In genomic region chr2:30800159-30800558, GRCh38 we compare ENCODE assay signal across 15 cellular contexts. TPM values are rescaled to one million over a fixed set of nuclear protein-coding genes. Genes with fewer than 3 reads are reported as not detected.
DNase-seq lines count a peak whose midpoint lies in the region; ATAC-seq, FAIRE-seq and TF ChIP-seq lines count a peak whose summit lies in the region.
"Had no signal": no experiment of that assay in that cellular context is flagged by ENCODE, and none has a peak within 500 bp of the region (broad histone marks: within the 10 kb centered on the region; RNA-seq: fewer than 3 reads in every experiment).

No MANE protein-coding gene starts in this region.

- H2BK12ac ChIP-seq in H1 (ENCODE audit: low read depth, low read length): 0 out of 2 replicates have a peak overlapping the region, but pooled peaks have one; percentile 27

- TF ChIP-seq CTCF in heart left ventricle (IDR thresholded peaks at IDR 0.05): no peak
- TF ChIP-seq CTCF in H1 (IDR thresholded peaks at IDR 0.05; ENCODE audit: control extremely low read depth in 1 of 3, insufficient read depth in 1 of 3, low read depth in 1 of 3, low read length in 3 of 3): no peak
- no peak for TF ChIP-seq CTCF in vagina (IDR thresholded peaks at IDR 0.05)
- TF ChIP-seq CTCF in glutamatergic neuron (IDR thresholded peaks at IDR 0.05; ENCODE audit: partially characterized antibody, unreplicated experiment): no peak

- no peak overlapping the region for H2BK15ac ChIP-seq in H1 (ENCODE audit: low read length)

- no peak overlapping the region for H3K56ac ChIP-seq in H1 (replicated peaks; ENCODE audit: insufficient read length, low read depth, low read length)

- DNase-seq in NOMO-1 treated with DMSO at 0.1 percent for 48 hours (lab: John Stamatoyannopoulos, UW; ENCODE audit: unreplicated experiment) (peak; percentile 4), NOMO-1 treated with dmso at 0.1 percent for 144 hours (lab: John Stamatoyannopoulos, UW; ENCODE audit: unreplicated experiment) (no peak), heart left ventricle (no peak), right cardiac atrium (no peak), H1 (ENCODE audit: low read depth in 1 of 2, low spot score in 2 of 2) (no peak), vagina (ENCODE audit: extremely low spot score in 2 of 2) (peak; percentile 22 to 65), glutamatergic neuron (no peak)
- DNase-seq in naive thymus-derived CD8-positive, alpha-beta T cell: no peak
- DNase-seq: 8988T; CD4-positive, CD25-positive, alpha-beta regulatory T cell; DMS53 had no signal

- H3K9me3 ChIP-seq in heart left ventricle: no peaks in the 10 kb centered on the region
- no peaks in the 10 kb centered on the region for H3K9me3 ChIP-seq in right cardiac atrium (ENCODE audit: control insufficient read depth, low read length)
- no peaks in the 10 kb centered on the region for H3K9me3 ChIP-seq in H1 (ENCODE audit: insufficient read depth in 2 of 2, low read depth in 1 of 2, low read length in 1 of 2)
- no peaks in the 10 kb centered on the region for H3K9me3 ChIP-seq in vagina
- H3K9me3 ChIP-seq: BLaER1 treated with 17β-estradiol and CSF1 and Interleukin-3, amounts not matched to agents 10 nM and 100 nM had no signal

- H3K36me3 Mint-ChIP-seq in naive thymus-derived CD8-positive, alpha-beta T cell: no peaks in the 10 kb centered on the region
- H3K36me3 Mint-ChIP-seq in glutamatergic neuron (ENCODE audit: unreplicated experiment): no peaks in the 10 kb centered on the region
- H3K36me3 Mint-ChIP-seq: CD4-positive, CD25-positive, alpha-beta regulatory T cell had no signal

- H3K4me1 Mint-ChIP-seq in naive thymus-derived CD8-positive, alpha-beta T cell: peaks cover 4 to 15% (median 11%) of the 10 kb centered on the region in 4 donors
- H3K4me1 Mint-ChIP-seq in glutamatergic neuron (ENCODE audit: low read depth, unreplicated experiment): no peaks in the 10 kb centered on the region

- no peak overlapping the region for H3K14ac ChIP-seq in H1 (ENCODE audit: insufficient read length)

- no peak overlapping the region for H3K4me3 Mint-ChIP-seq in naive thymus-derived CD8-positive, alpha-beta T cell
- no peak overlapping the region for H3K4me3 Mint-ChIP-seq in glutamatergic neuron (ENCODE audit: unreplicated experiment)
- H3K4me3 Mint-ChIP-seq: CD4-positive, CD25-positive, alpha-beta regulatory T cell had no signal

- H3K27me3 ChIP-seq in heart left ventricle: peaks cover 0 to 4% (median 0%) of the 10 kb centered on the region in 9 donors
- no peaks in the 10 kb centered on the region for H3K27me3 ChIP-seq in right cardiac atrium (ENCODE audit: control insufficient read depth, insufficient read depth)
- no peaks in the 10 kb centered on the region for H3K27me3 ChIP-seq in H1 (replicated peaks in 1 of 4; ENCODE audit: control insufficient read depth in 3 of 4, extremely low read depth in 1 of 4, insufficient read depth in 3 of 4, low read length in 3 of 4)
- H3K27me3 ChIP-seq in vagina: no peaks in the 10 kb centered on the region

- CTCF ChIA-PET in H1 (lab: Charles Lee; ENCODE audit: partially characterized antibody): interaction anchor here (1.0 to 3.6 kb wide), 4 partner anchors 9 to 779 kb away, joined by 3 to 15 read pairs (median 4); no protein-coding TSS in a partner anchor

- FAIRE-seq in H1 (lab: Jason Lieb, UNC): no peak
- FAIRE-seq: H54, HTR-8/SVneo had no signal

- no peak for TF ChIP-seq EP300 in H1 (IDR thresholded peaks at IDR 0.05; ENCODE audit: borderline replicate concordance in 1 of 2, low read depth in 2 of 2, low read length in 2 of 2)

- no peak overlapping the region for H2BK5ac ChIP-seq in H1 (ENCODE audit: low read depth, low read length)

- H2BK20ac ChIP-seq in H1 (ENCODE audit: low read length): no peak overlapping the region

- 56 to 80% (median 76%) methylated on average over 5 of the region's 5 CpGs for WGBS in heart left ventricle, 4 donors
- 95% methylated on average over 5 of the region's 5 CpGs for WGBS in right cardiac atrium
- WGBS in H1 (ENCODE audit: extremely low coverage in 1 of 2, insufficient coverage in 1 of 2, insufficient read length in 1 of 2, insufficient replicate concordance in 2 of 2, low coverage in 1 of 2, low lambda C conversion rate in 2 of 2, missing lambda C conversion rate in 1 of 2), 2 experiments: 90% methylated on average over 5 of the region's 5 CpGs; no CpG with 5 or more reads in 1 of the 2 experiments

- H3K4me3 ChIP-seq in heart left ventricle: no peak overlapping the region
- H3K4me3 ChIP-seq in right cardiac atrium (ENCODE audit: low read length): no peak overlapping the region
- H3K4me3 ChIP-seq in H1 (ENCODE audit: extremely low read depth in 1 of 4, insufficient read depth in 2 of 4, low read depth in 3 of 4, low read length in 4 of 4): no peak overlapping the region
- H3K4me3 ChIP-seq in vagina: no peak overlapping the region
- H3K4me3 ChIP-seq: BLaER1 treated with 17β-estradiol and CSF1 and Interleukin-3, amounts not matched to agents 10 nM and 100 nM had no signal

- H2AFZ ChIP-seq in H1 (ENCODE audit: low read length): no peak overlapping the region

- H3K27ac Mint-ChIP-seq in naive thymus-derived CD8-positive, alpha-beta T cell: no peak overlapping the region
- H3K27ac Mint-ChIP-seq in glutamatergic neuron (ENCODE audit: unreplicated experiment): no peak overlapping the region
- H3K27ac Mint-ChIP-seq: CD4-positive, CD25-positive, alpha-beta regulatory T cell had no signal

- H3K4me1 ChIP-seq in heart left ventricle (peaks cover 0 to 17% (median 2%) of the 10 kb centered on the region in 12 donors), right cardiac atrium (ENCODE audit: control insufficient read depth, insufficient read depth, low read length) (no peaks in the 10 kb centered on the region), H1 (replicated peaks in 1 of 4; ENCODE audit: control insufficient read depth in 3 of 4, insufficient read depth in 4 of 4, low read length in 3 of 4) (peaks cover 2 to 13% (median 10%) of the 10 kb centered on the region in 4 experiments; a peak in 5 of 7 replicates), vagina (no peaks in the 10 kb centered on the region)

- peak overlapping the region; percentile 50 for H4K91ac ChIP-seq in H1 (replicated peaks; ENCODE audit: insufficient read length, low read length)

- no peaks in the 10 kb centered on the region for H3K79me2 ChIP-seq in H1 (ENCODE audit: control insufficient read depth in 1 of 2, insufficient read depth in 2 of 2, low read length in 2 of 2)

- H3K36me3 ChIP-seq in heart left ventricle (no peaks in the 10 kb centered on the region), H1 (ENCODE audit: control insufficient read depth in 2 of 4, insufficient read depth in 4 of 4, low read length in 3 of 4) (no peaks in the 10 kb centered on the region), vagina (no peaks in the 10 kb centered on the region)
- H3K36me3 ChIP-seq: BLaER1 treated with 17β-estradiol and CSF1 and Interleukin-3, amounts not matched to agents 10 nM and 100 nM had no signal

- H3K27me3 Mint-ChIP-seq in naive thymus-derived CD8-positive, alpha-beta T cell: peaks cover 0 to under 1% (median 0%) of the 10 kb centered on the region in 5 donors
- peaks cover 1% of the 10 kb centered on the region for H3K27me3 Mint-ChIP-seq in glutamatergic neuron (ENCODE audit: unreplicated experiment)

- no peak overlapping the region for H3K23ac ChIP-seq in H1 (ENCODE audit: insufficient read length)

- H3K23me2 ChIP-seq in H1 (ENCODE audit: low read depth, low read length): no peaks in the 10 kb centered on the region

- H3K18ac ChIP-seq in H1 (ENCODE audit: extremely low read depth, low read length): no peak overlapping the region

- no peak overlapping the region for H3K4me2 ChIP-seq in H1 (ENCODE audit: insufficient read depth in 1 of 2, low read depth in 2 of 2, low read length in 2 of 2)

- H3K4ac ChIP-seq in H1 (replicated peaks; ENCODE audit: insufficient read length, low read depth, low read length): no peak overlapping the region

- POLR2A ChIA-PET in H1 (lab: Charles Lee; ENCODE audit: partially characterized antibody): no interaction called here
- POLR2A ChIA-PET in naive thymus-derived CD8-positive, alpha-beta T cell (lab: Charles Lee): no interaction called here

- intact Hi-C loops in heart left ventricle (cut with DNase I): no loop called here
- intact Hi-C loops in right cardiac atrium (cut with DNase I): no loop called here
- intact Hi-C loops in vagina (cut with DNase I): no loop called here

- H2BK120ac ChIP-seq in H1 (replicated peaks; ENCODE audit: low read depth, low read length): no peak overlapping the region

- no peak overlapping the region for H4K8ac ChIP-seq in H1 (ENCODE audit: extremely low read depth, insufficient read depth, low read length)

- no peaks in the 10 kb centered on the region for H3K79me1 ChIP-seq in H1 (ENCODE audit: low read depth, low read length)

- no peak overlapping the region for H3K9ac ChIP-seq in H1 (replicated peaks in 1 of 4; ENCODE audit: extremely low read depth in 1 of 4, low read depth in 3 of 4, low read length in 3 of 4)
- H3K9ac ChIP-seq: BLaER1 treated with 17β-estradiol and CSF1 and Interleukin-3, amounts not matched to agents 10 nM and 100 nM had no signal

- H4K5ac ChIP-seq in H1 (ENCODE audit: insufficient read length, low read depth, low read length): no peak overlapping the region

- ATAC-seq in heart left ventricle: peak in 3 of 4 donors; percentile 44 to 73 (median 57)
- ATAC-seq in right cardiac atrium: no peak
- ATAC-seq in naive thymus-derived CD8-positive, alpha-beta T cell: no peak
- ATAC-seq: HCT116 had no signal

- H2AK5ac ChIP-seq in H1 (ENCODE audit: low read depth, low read length): no peak overlapping the region

- no peak for TF ChIP-seq RAD21 in H1 (IDR thresholded peaks at IDR 0.05 in 1 of 2, conservative IDR thresholded peaks at IDR 0.05 in 1 of 2; ENCODE audit: low read depth in 2 of 2, low read length in 2 of 2)

- H3K27ac ChIP-seq in heart left ventricle (no peak overlapping the region), right cardiac atrium (ENCODE audit: low read length) (no peak overlapping the region), H1 (ENCODE audit: low read depth, low read length) (no peak overlapping the region), vagina (no peak overlapping the region)
- H3K27ac ChIP-seq: BLaER1 treated with 17β-estradiol and CSF1 and Interleukin-3, amounts not matched to agents 10 nM and 100 nM had no signal

- no peaks in the 10 kb centered on the region for H4K20me1 ChIP-seq in H1 (replicated peaks in 1 of 2; ENCODE audit: control insufficient read depth in 1 of 2, insufficient read depth in 2 of 2, low read length in 2 of 2)
- H4K20me1 ChIP-seq: BLaER1 treated with 17β-estradiol and CSF1 and Interleukin-3, amounts not matched to agents 10 nM and 100 nM had no signal

- H3K9me3 Mint-ChIP-seq in naive thymus-derived CD8-positive, alpha-beta T cell: no peaks in the 10 kb centered on the region
- peaks cover 2% of the 10 kb centered on the region for H3K9me3 Mint-ChIP-seq in glutamatergic neuron (ENCODE audit: unreplicated experiment)
- H3K9me3 Mint-ChIP-seq: CD4-positive, CD25-positive, alpha-beta regulatory T cell had no signal

- TF ChIP-seq POLR2A in heart left ventricle (IDR thresholded peaks at IDR 0.05) (no peak), H1 (IDR thresholded peaks at IDR 0.05; ENCODE audit: control extremely low read depth in 1 of 2, low read depth in 2 of 2, low read length in 2 of 2) (no peak), vagina (IDR thresholded peaks at IDR 0.05) (no peak)

RNA-seq across cellular contexts. Expression of gene CAPN13, which starts 7.1 kb away (rescaled TPM):
- total RNA-seq in heart left ventricle: not detected
- not detected for polyA plus RNA-seq in heart left ventricle
- not detected for total RNA-seq in right cardiac atrium
- not detected for polyA plus RNA-seq in right cardiac atrium
- 0.94 and 2.4 TPM in 2 replicates for total RNA-seq in H1 (2021; fragmentation: NEBNext Ultra II Directional; extraction: Animal tissue kit (Norgen Biotek cat#: 25700))
- polyA plus RNA-seq in H1 (2011; rRNA removed): 1.5 and 2.4 TPM in 2 replicates
- polyA plus RNA-seq in H1 (2011; cell fraction: cytosol; rRNA removed): 1.4 TPM
- polyA plus RNA-seq in H1 (2011; cell fraction: nucleus; rRNA removed): 5.0 TPM
- polyA plus RNA-seq in H1 (2012, experiment 1 of 2): 0.88 to 2.3 TPM (median 1.9 TPM) in 4 replicates
- polyA plus RNA-seq in H1 (2012, experiment 2 of 2): 0.33 TPM
- 1.3 TPM for polyA plus RNA-seq in H1 (2013, experiment 1 of 2)
- polyA plus RNA-seq in H1 (2013, experiment 2 of 2): 0.98 TPM
- polyA minus RNA-seq in H1 (2011; rRNA and poly(A)+ RNA removed): 6.8 and 8.2 TPM in 2 replicates
- polyA minus RNA-seq in H1 (2011; cell fraction: cytosol; rRNA and poly(A)+ RNA removed): 0.95 TPM
- 12.0 TPM for polyA minus RNA-seq in H1 (2011; cell fraction: nucleus; rRNA and poly(A)+ RNA removed)
- total RNA-seq in vagina: not detected
- total RNA-seq in naive thymus-derived CD8-positive, alpha-beta T cell: not detected
- not detected for polyA plus RNA-seq in naive thymus-derived CD8-positive, alpha-beta T cell
- total RNA-seq in glutamatergic neuron (ENCODE audit: unreplicated experiment): not detected
- total RNA-seq: CD4-positive, CD25-positive, alpha-beta regulatory T cell had no signal
- polyA plus RNA-seq: CD4-positive, CD25-positive, alpha-beta regulatory T cell had no signal

Comparison
In these comparisons a context has a peak if more than half of its experiments do, and no peak if none do; other contexts are left out.
1. DNase-seq: peak in NOMO-1 treated with DMSO at 0.1 percent for 48 hours (single experiment) and vagina (2 of 2); none in NOMO-1 treated with dmso at 0.1 percent for 144 hours (single experiment), heart left ventricle (0 of 5), right cardiac atrium (0 of 3), H1 (0 of 2), naive thymus-derived CD8-positive, alpha-beta T cell (0 of 10) and glutamatergic neuron (single experiment).
2. ATAC-seq: peak in heart left ventricle (3 of 4); none in right cardiac atrium (0 of 2) and naive thymus-derived CD8-positive, alpha-beta T cell (0 of 2).